In the genomic region with DNA sequence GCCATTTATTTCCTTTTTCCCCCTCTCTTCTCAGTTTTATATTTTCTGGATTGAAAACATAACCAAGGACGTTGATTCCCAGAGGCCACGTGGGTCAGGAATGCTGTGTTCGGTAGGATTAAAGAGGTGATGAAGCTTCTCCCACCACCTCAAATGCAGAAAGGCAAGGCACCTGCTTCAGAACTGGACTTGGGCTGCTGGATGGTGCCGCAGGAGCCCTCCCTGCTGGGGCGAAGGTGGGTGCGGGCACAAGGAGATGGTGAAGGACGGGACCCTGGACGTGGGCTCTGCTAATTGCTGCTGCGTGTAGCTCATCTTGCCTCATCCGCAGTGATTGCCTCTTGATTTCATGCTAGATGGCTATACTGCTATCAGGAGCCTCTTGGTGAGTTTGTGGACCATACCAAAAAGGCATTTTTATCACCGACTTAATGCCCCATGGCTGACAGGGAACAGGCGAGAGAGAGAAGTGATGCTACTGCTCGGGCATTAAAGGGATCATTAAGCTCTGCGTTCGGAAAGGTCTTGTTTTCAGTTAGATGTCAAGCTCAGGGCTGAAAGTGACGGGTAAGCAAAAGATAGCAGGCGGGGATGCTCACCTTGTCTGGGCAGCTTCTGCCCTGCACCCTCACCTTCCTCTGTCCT, we compare ENCODE assay signal across 26 cellular contexts.
"Had no signal": no experiment of that assay in that cellular context is flagged by ENCODE, and none has a peak within 500 bp of the region (broad histone marks: within the 10 kb centered on the region; RNA-seq: fewer than 3 reads in every experiment).

No MANE protein-coding gene starts in this region.

- H3K27ac ChIP-seq: ovary, psoas muscle, suprapubic skin, transverse colon, upper lobe of right lung, vagina had no signal

- H3K9me3 Mint-ChIP-seq: central memory CD8-positive, alpha-beta T cell; effector memory CD8-positive, alpha-beta T cell; immature natural killer cell; memory B cell; naive thymus-derived CD4-positive, alpha-beta T cell; nephron progenitor cell; stimulated activated memory B cell treated with anti-CD40 and anti-IgM and Interleukin-4, amounts not matched to agents 10 μg/mL and 1 μg/mL and 100 μg/mL, for 72 hours; stimulated activated naive CD8-positive, alpha-beta T cell treated with anti-CD3 and anti-CD28 coated beads, Interleukin-15, Interleukin-2, amounts not matched to agents 100 ng/mL and 50 ng/mL, for 24 hours had no signal

- H3K36me3 ChIP-seq: ovary, suprapubic skin, transverse colon, upper lobe of right lung, vagina had no signal

- H3K9me3 ChIP-seq: ovary, psoas muscle, suprapubic skin, transverse colon, upper lobe of right lung, vagina had no signal

- H3K27me3 ChIP-seq: ovary, vagina had no signal

- H3K4me1 Mint-ChIP-seq: central memory CD8-positive, alpha-beta T cell; immature natural killer cell; memory B cell; naive thymus-derived CD4-positive, alpha-beta T cell; stimulated activated memory B cell treated with anti-CD40 and anti-IgM and Interleukin-4, amounts not matched to agents 10 μg/mL and 1 μg/mL and 100 μg/mL, for 72 hours had no signal

- H3K27ac Mint-ChIP-seq: effector memory CD8-positive, alpha-beta T cell; immature natural killer cell; memory B cell; naive thymus-derived CD4-positive, alpha-beta T cell; nephron progenitor cell; stimulated activated memory B cell treated with anti-CD40 and anti-IgM and Interleukin-4, amounts not matched to agents 10 μg/mL and 1 μg/mL and 100 μg/mL, for 72 hours; stimulated activated naive CD8-positive, alpha-beta T cell treated with anti-CD3 and anti-CD28 coated beads, Interleukin-15, Interleukin-2, amounts not matched to agents 100 ng/mL and 50 ng/mL, for 24 hours had no signal

- H3K36me3 Mint-ChIP-seq: immature natural killer cell; memory B cell; stimulated activated memory B cell treated with anti-CD40 and anti-IgM and Interleukin-4, amounts not matched to agents 10 μg/mL and 1 μg/mL and 100 μg/mL, for 72 hours had no signal

- DNase-seq: cortex of kidney; effector memory CD8-positive, alpha-beta T cell; hypothalamus; immature natural killer cell; midbrain; naive thymus-derived CD4-positive, alpha-beta T cell; nephron progenitor cell; occipital lobe; ovary; posterior cingulate gyrus; psoas muscle; right cardiac atrium; small intestine; stimulated activated CD4-positive, alpha-beta T cell treated with anti-CD3 and anti-CD28 coated beads, Interleukin-12 subunit alpha, Interleukin-12 subunit beta, amount 100 ng/mL, for 4 hours; stimulated activated CD4-positive, alpha-beta T cell treated with anti-CD3 and anti-CD28 coated beads, Interleukin-1b, Interleukin-23, amount 100 ng/mL, for 48 hours; stimulated activated CD4-positive, alpha-beta T cell treated with anti-CD3 and anti-CD28 coated beads, Interleukin-4, amount 100 ng/mL, for 1 hour; transverse colon; upper lobe of right lung had no signal

- H3K4me3 ChIP-seq: lung, ovary, psoas muscle, suprapubic skin, transverse colon, upper lobe of right lung, vagina had no signal

- ATAC-seq: effector memory CD8-positive, alpha-beta T cell; left lobe of liver; naive thymus-derived CD4-positive, alpha-beta T cell; psoas muscle; right cardiac atrium; stimulated activated memory B cell treated with anti-CD40 and anti-IgM and Interleukin-4, amounts not matched to agents 10 μg/mL and 1 μg/mL and 100 μg/mL, for 72 hours; upper lobe of right lung had no signal

- H3K4me1 ChIP-seq: psoas muscle, transverse colon, upper lobe of right lung, vagina had no signal

- H3K4me3 Mint-ChIP-seq: central memory CD8-positive, alpha-beta T cell; effector memory CD8-positive, alpha-beta T cell; immature natural killer cell; memory B cell; naive thymus-derived CD4-positive, alpha-beta T cell; nephron progenitor cell; stimulated activated memory B cell treated with anti-CD40 and anti-IgM and Interleukin-4, amounts not matched to agents 10 μg/mL and 1 μg/mL and 100 μg/mL, for 72 hours; stimulated activated naive CD8-positive, alpha-beta T cell treated with anti-CD3 and anti-CD28 coated beads, Interleukin-15, Interleukin-2, amounts not matched to agents 100 ng/mL and 50 ng/mL, for 24 hours had no signal
